Comparison of ENCODE assay signal across 1 cellular context in the genomic region with DNA sequence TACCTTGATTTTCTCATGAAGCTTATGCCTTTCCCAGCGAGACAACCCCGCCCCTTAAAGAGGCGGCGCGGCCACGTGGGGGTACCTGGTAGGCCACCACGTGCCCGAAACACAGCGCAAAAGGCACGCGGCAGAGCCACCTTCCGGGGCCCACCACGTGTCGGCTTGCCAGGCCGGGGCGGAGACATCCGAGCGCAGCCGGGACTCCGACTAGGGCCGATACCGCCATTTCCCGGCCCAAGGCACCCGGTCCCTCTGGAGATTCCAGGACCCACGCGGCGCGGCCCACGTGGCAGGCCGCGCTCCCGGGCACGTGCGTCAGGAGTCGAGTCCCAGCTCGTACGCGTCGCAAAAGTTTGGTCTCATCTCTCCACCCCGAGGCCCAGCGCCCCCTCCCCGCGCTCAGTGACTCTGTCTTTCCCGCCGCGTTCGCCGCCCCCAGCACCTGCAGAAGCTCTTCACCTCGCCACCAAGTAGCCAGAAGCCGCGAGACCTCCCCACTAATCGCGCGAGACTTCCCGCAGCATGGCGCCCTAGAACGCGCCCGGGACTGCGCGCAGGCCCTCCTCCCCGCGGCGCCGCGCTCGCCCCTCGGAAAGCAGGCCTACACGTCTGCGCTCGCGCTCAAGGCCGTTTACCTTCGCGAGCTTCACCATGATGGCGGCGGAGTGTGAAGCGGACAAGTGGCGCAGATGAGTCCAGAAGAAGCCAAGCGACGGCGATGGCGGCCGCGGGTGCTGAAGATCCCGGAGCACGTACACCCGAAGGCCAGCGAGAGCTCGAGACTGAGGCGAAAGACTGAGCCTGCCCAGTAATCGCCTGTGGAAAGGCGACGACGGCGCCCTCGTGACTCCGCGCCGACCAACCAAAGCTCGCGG.
TF ChIP-seq lines count a peak whose summit lies in the region.

A gene with protein sequence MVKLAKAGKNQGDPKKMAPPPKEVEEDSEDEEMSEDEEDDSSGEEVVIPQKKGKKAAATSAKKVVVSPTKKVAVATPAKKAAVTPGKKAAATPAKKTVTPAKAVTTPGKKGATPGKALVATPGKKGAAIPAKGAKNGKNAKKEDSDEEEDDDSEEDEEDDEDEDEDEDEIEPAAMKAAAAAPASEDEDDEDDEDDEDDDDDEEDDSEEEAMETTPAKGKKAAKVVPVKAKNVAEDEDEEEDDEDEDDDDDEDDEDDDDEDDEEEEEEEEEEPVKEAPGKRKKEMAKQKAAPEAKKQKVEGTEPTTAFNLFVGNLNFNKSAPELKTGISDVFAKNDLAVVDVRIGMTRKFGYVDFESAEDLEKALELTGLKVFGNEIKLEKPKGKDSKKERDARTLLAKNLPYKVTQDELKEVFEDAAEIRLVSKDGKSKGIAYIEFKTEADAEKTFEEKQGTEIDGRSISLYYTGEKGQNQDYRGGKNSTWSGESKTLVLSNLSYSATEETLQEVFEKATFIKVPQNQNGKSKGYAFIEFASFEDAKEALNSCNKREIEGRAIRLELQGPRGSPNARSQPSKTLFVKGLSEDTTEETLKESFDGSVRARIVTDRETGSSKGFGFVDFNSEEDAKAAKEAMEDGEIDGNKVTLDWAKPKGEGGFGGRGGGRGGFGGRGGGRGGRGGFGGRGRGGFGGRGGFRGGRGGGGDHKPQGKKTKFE (minus strand): TSS at position 787 of the 878 bp plus-strand sequence. CDS start 131 bp downstream, at position 656.

TF ChIP-seq in GM12878, 131 proteins besides CTCF, POLR2A, EP300 and RAD21 (continued from another document and continues in another):
- TF ChIP-seq MYB (IDR thresholded peaks at IDR 0.05; ENCODE audit: borderline replicate concordance, low read depth, low read length) = no peak
- TF ChIP-seq, protein P1, sequence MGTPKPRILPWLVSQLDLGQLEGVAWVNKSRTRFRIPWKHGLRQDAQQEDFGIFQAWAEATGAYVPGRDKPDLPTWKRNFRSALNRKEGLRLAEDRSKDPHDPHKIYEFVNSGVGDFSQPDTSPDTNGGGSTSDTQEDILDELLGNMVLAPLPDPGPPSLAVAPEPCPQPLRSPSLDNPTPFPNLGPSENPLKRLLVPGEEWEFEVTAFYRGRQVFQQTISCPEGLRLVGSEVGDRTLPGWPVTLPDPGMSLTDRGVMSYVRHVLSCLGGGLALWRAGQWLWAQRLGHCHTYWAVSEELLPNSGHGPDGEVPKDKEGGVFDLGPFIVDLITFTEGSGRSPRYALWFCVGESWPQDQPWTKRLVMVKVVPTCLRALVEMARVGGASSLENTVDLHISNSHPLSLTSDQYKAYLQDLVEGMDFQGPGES (IDR thresholded peaks at IDR 0.05) = peak; percentile 70
- TF ChIP-seq TCF3 (IDR thresholded peaks at IDR 0.05; ENCODE audit: borderline replicate concordance, insufficient read depth, low read depth, low read length) = peak; percentile 71
- TF ChIP-seq, protein P2, sequence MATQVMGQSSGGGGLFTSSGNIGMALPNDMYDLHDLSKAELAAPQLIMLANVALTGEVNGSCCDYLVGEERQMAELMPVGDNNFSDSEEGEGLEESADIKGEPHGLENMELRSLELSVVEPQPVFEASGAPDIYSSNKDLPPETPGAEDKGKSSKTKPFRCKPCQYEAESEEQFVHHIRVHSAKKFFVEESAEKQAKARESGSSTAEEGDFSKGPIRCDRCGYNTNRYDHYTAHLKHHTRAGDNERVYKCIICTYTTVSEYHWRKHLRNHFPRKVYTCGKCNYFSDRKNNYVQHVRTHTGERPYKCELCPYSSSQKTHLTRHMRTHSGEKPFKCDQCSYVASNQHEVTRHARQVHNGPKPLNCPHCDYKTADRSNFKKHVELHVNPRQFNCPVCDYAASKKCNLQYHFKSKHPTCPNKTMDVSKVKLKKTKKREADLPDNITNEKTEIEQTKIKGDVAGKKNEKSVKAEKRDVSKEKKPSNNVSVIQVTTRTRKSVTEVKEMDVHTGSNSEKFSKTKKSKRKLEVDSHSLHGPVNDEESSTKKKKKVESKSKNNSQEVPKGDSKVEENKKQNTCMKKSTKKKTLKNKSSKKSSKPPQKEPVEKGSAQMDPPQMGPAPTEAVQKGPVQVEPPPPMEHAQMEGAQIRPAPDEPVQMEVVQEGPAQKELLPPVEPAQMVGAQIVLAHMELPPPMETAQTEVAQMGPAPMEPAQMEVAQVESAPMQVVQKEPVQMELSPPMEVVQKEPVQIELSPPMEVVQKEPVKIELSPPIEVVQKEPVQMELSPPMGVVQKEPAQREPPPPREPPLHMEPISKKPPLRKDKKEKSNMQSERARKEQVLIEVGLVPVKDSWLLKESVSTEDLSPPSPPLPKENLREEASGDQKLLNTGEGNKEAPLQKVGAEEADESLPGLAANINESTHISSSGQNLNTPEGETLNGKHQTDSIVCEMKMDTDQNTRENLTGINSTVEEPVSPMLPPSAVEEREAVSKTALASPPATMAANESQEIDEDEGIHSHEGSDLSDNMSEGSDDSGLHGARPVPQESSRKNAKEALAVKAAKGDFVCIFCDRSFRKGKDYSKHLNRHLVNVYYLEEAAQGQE (IDR thresholded peaks at IDR 0.05; ENCODE audit: low read depth, low read length) = 0 out of 2 replicates have a peak, but pooled peaks have one; percentile 26
- TF ChIP-seq, protein P3, sequence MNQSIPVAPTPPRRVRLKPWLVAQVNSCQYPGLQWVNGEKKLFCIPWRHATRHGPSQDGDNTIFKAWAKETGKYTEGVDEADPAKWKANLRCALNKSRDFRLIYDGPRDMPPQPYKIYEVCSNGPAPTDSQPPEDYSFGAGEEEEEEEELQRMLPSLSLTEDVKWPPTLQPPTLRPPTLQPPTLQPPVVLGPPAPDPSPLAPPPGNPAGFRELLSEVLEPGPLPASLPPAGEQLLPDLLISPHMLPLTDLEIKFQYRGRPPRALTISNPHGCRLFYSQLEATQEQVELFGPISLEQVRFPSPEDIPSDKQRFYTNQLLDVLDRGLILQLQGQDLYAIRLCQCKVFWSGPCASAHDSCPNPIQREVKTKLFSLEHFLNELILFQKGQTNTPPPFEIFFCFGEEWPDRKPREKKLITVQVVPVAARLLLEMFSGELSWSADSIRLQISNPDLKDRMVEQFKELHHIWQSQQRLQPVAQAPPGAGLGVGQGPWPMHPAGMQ (IDR thresholded peaks at IDR 0.05; ENCODE audit: borderline replicate concordance) = peak; percentile 67; the same call in 1 of the 2 replicates
- no peak for TF ChIP-seq NFXL1 (IDR thresholded peaks at IDR 0.05; ENCODE audit: borderline replicate concordance)
- peak; percentile 90 for TF ChIP-seq SMAD1 (IDR thresholded peaks at IDR 0.05; ENCODE audit: low read depth, partially characterized antibody)
- TF ChIP-seq SP1 (IDR thresholded peaks at IDR 0.05; ENCODE audit: low read depth, low read length) = peak; percentile 89
- no peak for TF ChIP-seq ZNF217 (IDR thresholded peaks at IDR 0.05)
- TF ChIP-seq FOXK2 (IDR thresholded peaks at IDR 0.05) = peak; percentile 52
- no peak for TF ChIP-seq HDAC2 (IDR thresholded peaks at IDR 0.05)
- no peak for TF ChIP-seq NR2F1 (conservative IDR thresholded peaks at IDR 0.05)
- TF ChIP-seq KAT2A (conservative IDR thresholded peaks at IDR 0.05; ENCODE audit: control insufficient read depth, low read depth, low read length) = no peak
- TF ChIP-seq, protein P4, sequence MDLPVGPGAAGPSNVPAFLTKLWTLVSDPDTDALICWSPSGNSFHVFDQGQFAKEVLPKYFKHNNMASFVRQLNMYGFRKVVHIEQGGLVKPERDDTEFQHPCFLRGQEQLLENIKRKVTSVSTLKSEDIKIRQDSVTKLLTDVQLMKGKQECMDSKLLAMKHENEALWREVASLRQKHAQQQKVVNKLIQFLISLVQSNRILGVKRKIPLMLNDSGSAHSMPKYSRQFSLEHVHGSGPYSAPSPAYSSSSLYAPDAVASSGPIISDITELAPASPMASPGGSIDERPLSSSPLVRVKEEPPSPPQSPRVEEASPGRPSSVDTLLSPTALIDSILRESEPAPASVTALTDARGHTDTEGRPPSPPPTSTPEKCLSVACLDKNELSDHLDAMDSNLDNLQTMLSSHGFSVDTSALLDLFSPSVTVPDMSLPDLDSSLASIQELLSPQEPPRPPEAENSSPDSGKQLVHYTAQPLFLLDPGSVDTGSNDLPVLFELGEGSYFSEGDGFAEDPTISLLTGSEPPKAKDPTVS (IDR thresholded peaks at IDR 0.05; ENCODE audit: low read depth, low read length) = 0 out of 2 replicates have a peak, but pooled peaks have one; percentile 7
- no peak for TF ChIP-seq ETV6 (conservative IDR thresholded peaks at IDR 0.05 in 1 of 2, IDR thresholded peaks at IDR 0.05 in 1 of 2; ENCODE audit: borderline replicate concordance in 1 of 2, low read depth in 1 of 2)
- peak; percentile 99 for TF ChIP-seq SMAD5 (IDR thresholded peaks at IDR 0.05; ENCODE audit: low read depth)
- TF ChIP-seq CBX3 (IDR thresholded peaks at IDR 0.05; ENCODE audit: borderline replicate concordance, low read depth) = no peak
- TF ChIP-seq, protein P5, sequence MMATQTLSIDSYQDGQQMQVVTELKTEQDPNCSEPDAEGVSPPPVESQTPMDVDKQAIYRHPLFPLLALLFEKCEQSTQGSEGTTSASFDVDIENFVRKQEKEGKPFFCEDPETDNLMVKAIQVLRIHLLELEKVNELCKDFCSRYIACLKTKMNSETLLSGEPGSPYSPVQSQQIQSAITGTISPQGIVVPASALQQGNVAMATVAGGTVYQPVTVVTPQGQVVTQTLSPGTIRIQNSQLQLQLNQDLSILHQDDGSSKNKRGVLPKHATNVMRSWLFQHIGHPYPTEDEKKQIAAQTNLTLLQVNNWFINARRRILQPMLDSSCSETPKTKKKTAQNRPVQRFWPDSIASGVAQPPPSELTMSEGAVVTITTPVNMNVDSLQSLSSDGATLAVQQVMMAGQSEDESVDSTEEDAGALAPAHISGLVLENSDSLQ (IDR thresholded peaks at IDR 0.05) = peak; percentile 23; the same call in 1 of the 2 replicates
- peak; percentile 99 for TF ChIP-seq POLR2AphosphoS2 (IDR thresholded peaks at IDR 0.05; ENCODE audit: low read depth, low read length)
- no peak for TF ChIP-seq ZNF24 (IDR thresholded peaks at IDR 0.05)
- peak; percentile 100 for TF ChIP-seq MXI1 (IDR thresholded peaks at IDR 0.05; ENCODE audit: low read depth, low read length)
- peak; percentile 62 for TF ChIP-seq IKZF1 (conservative IDR thresholded peaks at IDR 0.05)
- no peak for TF ChIP-seq STAT3 (IDR thresholded peaks at IDR 0.05; ENCODE audit: low read depth, low read length)
- peak; percentile 39 to 44; a peak in 2 of 4 replicates for TF ChIP-seq SRF (IDR thresholded peaks at IDR 0.05; ENCODE audit: low read depth in 2 of 2, low read length in 2 of 2)
- TF ChIP-seq NR2C2 (IDR thresholded peaks at IDR 0.05; ENCODE audit: borderline replicate concordance, control insufficient read depth, insufficient read length, low read depth) = no peak
- peak; percentile 90; the same call in 1 of the 2 replicates for TF ChIP-seq RB1 (IDR thresholded peaks at IDR 0.05; ENCODE audit: borderline replicate concordance)
- TF ChIP-seq, protein P6, sequence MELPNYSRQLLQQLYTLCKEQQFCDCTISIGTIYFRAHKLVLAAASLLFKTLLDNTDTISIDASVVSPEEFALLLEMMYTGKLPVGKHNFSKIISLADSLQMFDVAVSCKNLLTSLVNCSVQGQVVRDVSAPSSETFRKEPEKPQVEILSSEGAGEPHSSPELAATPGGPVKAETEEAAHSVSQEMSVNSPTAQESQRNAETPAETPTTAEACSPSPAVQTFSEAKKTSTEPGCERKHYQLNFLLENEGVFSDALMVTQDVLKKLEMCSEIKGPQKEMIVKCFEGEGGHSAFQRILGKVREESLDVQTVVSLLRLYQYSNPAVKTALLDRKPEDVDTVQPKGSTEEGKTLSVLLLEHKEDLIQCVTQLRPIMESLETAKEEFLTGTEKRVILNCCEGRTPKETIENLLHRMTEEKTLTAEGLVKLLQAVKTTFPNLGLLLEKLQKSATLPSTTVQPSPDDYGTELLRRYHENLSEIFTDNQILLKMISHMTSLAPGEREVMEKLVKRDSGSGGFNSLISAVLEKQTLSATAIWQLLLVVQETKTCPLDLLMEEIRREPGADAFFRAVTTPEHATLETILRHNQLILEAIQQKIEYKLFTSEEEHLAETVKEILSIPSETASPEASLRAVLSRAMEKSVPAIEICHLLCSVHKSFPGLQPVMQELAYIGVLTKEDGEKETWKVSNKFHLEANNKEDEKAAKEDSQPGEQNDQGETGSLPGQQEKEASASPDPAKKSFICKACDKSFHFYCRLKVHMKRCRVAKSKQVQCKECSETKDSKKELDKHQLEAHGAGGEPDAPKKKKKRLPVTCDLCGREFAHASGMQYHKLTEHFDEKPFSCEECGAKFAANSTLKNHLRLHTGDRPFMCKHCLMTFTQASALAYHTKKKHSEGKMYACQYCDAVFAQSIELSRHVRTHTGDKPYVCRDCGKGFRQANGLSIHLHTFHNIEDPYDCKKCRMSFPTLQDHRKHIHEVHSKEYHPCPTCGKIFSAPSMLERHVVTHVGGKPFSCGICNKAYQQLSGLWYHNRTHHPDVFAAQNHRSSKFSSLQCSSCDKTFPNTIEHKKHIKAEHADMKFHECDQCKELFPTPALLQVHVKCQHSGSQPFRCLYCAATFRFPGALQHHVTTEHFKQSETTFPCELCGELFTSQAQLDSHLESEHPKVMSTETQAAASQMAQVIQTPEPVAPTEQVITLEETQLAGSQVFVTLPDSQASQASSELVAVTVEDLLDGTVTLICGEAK (IDR thresholded peaks at IDR 0.05; ENCODE audit: borderline replicate concordance) = no peak
- peak; percentile 95 for TF ChIP-seq ZNF207 (IDR thresholded peaks at IDR 0.05; ENCODE audit: borderline replicate concordance)
- no peak for TF ChIP-seq GABPA (IDR thresholded peaks at IDR 0.05; ENCODE audit: low read depth)
- TF ChIP-seq, protein P7, sequence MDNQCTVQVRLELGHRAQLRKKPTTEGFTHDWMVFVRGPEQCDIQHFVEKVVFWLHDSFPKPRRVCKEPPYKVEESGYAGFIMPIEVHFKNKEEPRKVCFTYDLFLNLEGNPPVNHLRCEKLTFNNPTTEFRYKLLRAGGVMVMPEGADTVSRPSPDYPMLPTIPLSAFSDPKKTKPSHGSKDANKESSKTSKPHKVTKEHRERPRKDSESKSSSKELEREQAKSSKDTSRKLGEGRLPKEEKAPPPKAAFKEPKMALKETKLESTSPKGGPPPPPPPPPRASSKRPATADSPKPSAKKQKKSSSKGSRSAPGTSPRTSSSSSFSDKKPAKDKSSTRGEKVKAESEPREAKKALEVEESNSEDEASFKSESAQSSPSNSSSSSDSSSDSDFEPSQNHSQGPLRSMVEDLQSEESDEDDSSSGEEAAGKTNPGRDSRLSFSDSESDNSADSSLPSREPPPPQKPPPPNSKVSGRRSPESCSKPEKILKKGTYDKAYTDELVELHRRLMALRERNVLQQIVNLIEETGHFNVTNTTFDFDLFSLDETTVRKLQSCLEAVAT (IDR thresholded peaks at IDR 0.05) = peak; percentile 91
- peak; percentile 99 for TF ChIP-seq MYC (IDR thresholded peaks at IDR 0.05; ENCODE audit: insufficient read depth, insufficient read length, insufficient replicate concordance, low read length, severe bottlenecking)
- TF ChIP-seq, protein P8, sequence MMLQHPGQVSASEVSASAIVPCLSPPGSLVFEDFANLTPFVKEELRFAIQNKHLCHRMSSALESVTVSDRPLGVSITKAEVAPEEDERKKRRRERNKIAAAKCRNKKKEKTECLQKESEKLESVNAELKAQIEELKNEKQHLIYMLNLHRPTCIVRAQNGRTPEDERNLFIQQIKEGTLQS (IDR thresholded peaks at IDR 0.05; ENCODE audit: borderline replicate concordance, extremely low read depth, low read depth, low read length) = peak; percentile 72; the same call in 1 of the 2 replicates
- TF ChIP-seq HCFC1 (IDR thresholded peaks at IDR 0.05; ENCODE audit: low read length) = no peak; the same call in 1 of the 2 replicates
- TF ChIP-seq MEF2A (IDR thresholded peaks at IDR 0.05; ENCODE audit: insufficient read depth, low read depth, low read length) = no peak
- no peak for TF ChIP-seq TCF7 (IDR thresholded peaks at IDR 0.05; ENCODE audit: borderline replicate concordance)
